1 cellular context compared by ENCODE assay signal in genomic region chr1:66764994-66765578, GRCh38.
TF ChIP-seq lines count a peak whose summit lies in the region.

No MANE protein-coding gene starts in this region.

TF ChIP-seq in IMR-90, 13 proteins besides CTCF, POLR2A, EP300 and RAD21:
- TF ChIP-seq SMC3 (IDR thresholded peaks at IDR 0.05; ENCODE audit: low read depth, low read length), result peak; percentile 69; the same call in 1 of the 2 replicates
- TF ChIP-seq MXI1 (IDR thresholded peaks at IDR 0.05; ENCODE audit: borderline replicate concordance, low read depth, low read length), result no peak
- no peak for TF ChIP-seq NFE2L2 (IDR thresholded peaks at IDR 0.05; ENCODE audit: low read depth, low read length)
